ENCODE assay signal across 10 cellular contexts in the genomic region with DNA sequence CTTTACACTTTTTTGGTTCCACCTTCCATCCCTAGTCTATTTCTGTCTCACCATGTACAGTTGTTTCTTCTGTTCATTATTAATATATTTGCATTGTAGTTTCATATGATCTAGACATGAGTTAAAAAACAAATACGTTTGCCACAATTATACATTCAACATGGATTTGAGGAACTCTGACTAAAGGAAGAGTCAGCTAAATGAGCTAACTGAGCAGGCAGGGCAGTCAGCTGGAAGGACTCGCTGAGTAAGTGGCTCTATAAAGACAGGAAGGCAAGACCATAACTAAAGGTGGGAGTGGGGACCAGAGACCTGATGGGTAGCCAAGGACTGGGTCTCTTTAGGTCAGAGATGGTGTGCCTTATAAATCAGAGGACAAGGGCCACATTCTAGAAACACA. TPM values are rescaled to one million over a fixed set of nuclear protein-coding genes. Genes with fewer than 3 reads are reported as not detected.
"Had no signal": no experiment of that assay in that cellular context is flagged by ENCODE, and none has a peak within 500 bp of the region (broad histone marks: within the 10 kb centered on the region; RNA-seq: fewer than 3 reads in every experiment).

No MANE protein-coding gene starts in this region.

- H3K27ac ChIP-seq: HL-60 had no signal

- H3K36me3 ChIP-seq: HAP-1 had no signal

- DNase-seq: GOT3, H7, HFFc6, KBM-7 had no signal

- H3K4me1 ChIP-seq: HAP-1 had no signal

- H3K4me3 Mint-ChIP-seq: HFFc6, IgD-negative memory B cell had no signal

- ATAC-seq: HCT116, HepG2 had no signal

- H3K4me3 ChIP-seq: HAP-1 had no signal

- H3K4me1 Mint-ChIP-seq: IgD-negative memory B cell had no signal

- H3K27ac Mint-ChIP-seq: HFFc6, IgD-negative memory B cell had no signal

- H3K27me3 Mint-ChIP-seq: IgD-negative memory B cell had no signal

- H3K9me3 ChIP-seq: HAP-1 had no signal

RNA-seq across cellular contexts. Expression of gene HAO1, which starts 53.0 kb away (rescaled TPM):
- total RNA-seq: H4, H7, HepG2, HFFc6 had no signal
- polyA plus RNA-seq: IgD-negative memory B cell had no signal
